In the genomic region with DNA sequence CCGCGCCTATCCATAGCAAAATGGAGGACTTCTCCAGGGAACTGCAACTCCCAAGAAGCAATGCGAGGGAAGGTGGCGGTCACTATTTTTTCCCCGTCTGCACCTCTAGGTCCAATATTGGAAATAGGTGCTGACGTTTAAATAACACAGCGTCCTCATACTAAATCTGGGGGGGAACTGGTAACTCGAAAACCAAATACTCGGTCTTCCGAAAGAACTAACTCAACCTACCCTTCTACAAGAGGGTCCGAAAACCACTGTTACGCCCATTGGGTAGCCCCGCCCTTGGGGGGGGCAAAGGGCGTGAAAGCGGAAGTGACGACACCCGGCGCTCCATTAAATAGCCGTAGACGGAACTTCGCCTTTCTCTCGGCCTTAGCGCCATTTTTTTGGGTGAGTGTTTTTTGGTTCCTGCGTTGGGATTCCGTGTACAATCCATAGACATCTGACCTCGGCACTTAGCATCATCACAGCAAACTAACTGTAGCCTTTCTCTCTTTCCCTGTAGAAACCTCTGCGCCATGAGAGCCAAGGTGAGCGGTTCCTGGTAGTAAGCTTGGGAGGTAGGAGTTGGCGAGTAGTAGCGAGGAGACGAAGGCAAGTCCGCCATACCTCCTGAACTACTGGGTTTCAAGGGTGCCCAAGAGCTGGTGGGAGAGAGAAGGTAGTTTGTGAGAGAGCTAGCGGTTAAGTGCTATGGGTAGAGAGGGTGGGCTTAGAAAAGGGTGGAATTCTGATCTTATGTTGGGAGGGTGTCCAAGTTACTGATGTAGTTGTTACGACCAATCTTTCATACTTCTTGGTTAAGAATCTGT, we compare ENCODE assay signal across 8 cellular contexts. TPM values are rescaled to one million over a fixed set of nuclear protein-coding genes. Genes with fewer than 3 reads are reported as not detected.
DNase-seq lines count a peak whose midpoint lies in the region; ATAC-seq, FAIRE-seq and TF ChIP-seq lines count a peak whose summit lies in the region.

Gene RPL41 (plus strand): TSS at position 367 of the 815 bp plus-strand sequence.

- H3K4me3 ChIP-seq in keratinocyte (ENCODE audit: control insufficient read depth in 2 of 3, extremely low read depth in 1 of 3, insufficient read depth in 2 of 3, low read depth in 1 of 3, low read length in 3 of 3), result peak within 1 kb of the TSS; percentile 69 to 99 (median 92)

- peak within 1 kb of the TSS; percentile 99 for H3K27ac ChIP-seq in keratinocyte (ENCODE audit: control insufficient read depth, insufficient read depth, low read length)

- FAIRE-seq in keratinocyte (lab: Jason Lieb, UNC), result peak; percentile 5

- peaks cover 29% of the 10 kb centered on the region for H3K4me1 ChIP-seq in keratinocyte (ENCODE audit: control insufficient read depth, extremely low read depth, insufficient read depth, low read length)

- H3K9me3 ChIP-seq in keratinocyte (ENCODE audit: control insufficient read depth, low read depth, low read length), result no peaks in the 10 kb centered on the region

- no peaks in the 10 kb centered on the region for H4K20me1 ChIP-seq in keratinocyte (ENCODE audit: control insufficient read depth, extremely low read depth, insufficient read depth, low read length)

- no peaks in the 10 kb centered on the region for H3K9me1 ChIP-seq in keratinocyte (ENCODE audit: control insufficient read depth, extremely low read depth, insufficient read depth, low read length)

- H3K9ac ChIP-seq in keratinocyte (ENCODE audit: control insufficient read depth, extremely low read depth, insufficient read depth, low read length), result peak within 1 kb of the TSS; percentile 99

- DNase-seq in ACHN (peak; percentile 98), NCI-H460 (ENCODE audit: extremely low read depth, low read depth) (peak; percentile 95), cerebellar cortex (ENCODE audit: low spot score) (peak; percentile 98), keratinocyte (ENCODE audit: low read depth, low spot score) (no peak)
- DNase-seq in stimulated activated CD4-positive, alpha-beta T cell treated with anti-CD3 and anti-CD28 coated beads, Interleukin-15, amount 100 ng/mL, for 1 hour (ENCODE audit: low read depth in 1 of 2, low spot score in 1 of 2), result peak; percentile 90

- TF ChIP-seq CTCF in keratinocyte (optimal IDR thresholded peaks at IDR 0.05 in 1 of 3, IDR thresholded peaks at IDR 0.05 in 1 of 3, conservative IDR thresholded peaks at IDR 0.05 in 1 of 3; ENCODE audit: extremely low read depth in 1 of 3, insufficient read depth in 2 of 3, low read length in 3 of 3), result no peak

- no peaks in the 10 kb centered on the region for H3K27me3 ChIP-seq in keratinocyte (ENCODE audit: control insufficient read depth, extremely low read depth, insufficient read depth, low read length)

- H3K36me3 ChIP-seq in keratinocyte (ENCODE audit: control insufficient read depth in 2 of 2, extremely low read depth in 1 of 2, insufficient read depth in 2 of 2, low read length in 2 of 2), result peaks cover 11 to 37% of the 10 kb centered on the region in 2 experiments

- peak within 1 kb of the TSS; percentile 93 for H3K4me2 ChIP-seq in keratinocyte (ENCODE audit: control insufficient read depth, extremely low read depth, insufficient read depth, low read depth, low read length)

- ATAC-seq in GM18907 (IDR thresholded peaks at IDR 0.05; ENCODE audit: unreplicated experiment) (peak; percentile 56), HG03354 (IDR thresholded peaks at IDR 0.05; ENCODE audit: poor library complexity, severe bottlenecking, unreplicated experiment) (peak; percentile 49)
- ATAC-seq in activated CD4-positive, CD25-positive, alpha-beta regulatory T cell treated with anti-CD3 and anti-CD28 coated beads, Interleukin-2, amount 50 U/mL, for 24 hours, result peak; percentile 36 to 42

- H3K79me2 ChIP-seq in keratinocyte (ENCODE audit: control insufficient read depth, insufficient read depth, low read length), result peaks cover 15% of the 10 kb centered on the region

- in situ Hi-C loops in ACHN (cut with HindIII; ENCODE audit: low pct_ligation_motif_present, low pct_unique_long_range_greater_than_20kb, low sequenced_read_pairs), result loop anchor here (5.0 kb wide), 1 partner anchor 71 kb away; the partner anchor contains the start of gene SMARCC2

- peak within 1 kb of the TSS; percentile 63 for H2AFZ ChIP-seq in keratinocyte (ENCODE audit: control insufficient read depth, low read length)

- dilution Hi-C loops in keratinocyte (cut with MboI; ENCODE audit: extremely low pct_ligation_motif_present, low sequenced_read_pairs), result no loop called here

RNA-seq across cellular contexts. Expression of gene RPL41, which starts in this region (rescaled TPM):
- 5,100 and 5,114 TPM in 2 replicates for total RNA-seq in NCI-H460 (2014; rRNA removed; shearing (Covaris generic))
- 898 and 1,216 TPM in 2 replicates for polyA plus RNA-seq in NCI-H460 (2014; cell fraction: nucleus; rRNA removed)
- 7,566 to 10,481 TPM (median 10,062 TPM) in 3 replicates for polyA plus RNA-seq in keratinocyte
- polyA plus RNA-seq in keratinocyte (2011; ENCODE audit: low read depth), result 3,262 TPM
- 13,641 and 15,426 TPM in 2 replicates for polyA plus RNA-seq in keratinocyte (2011; cell fraction: cytosol; rRNA removed)
- polyA plus RNA-seq in keratinocyte (2011; cell fraction: nucleus; rRNA removed), result 4,005 and 4,039 TPM in 2 replicates
- 7,260 and 8,127 TPM in 2 replicates for polyA plus RNA-seq in keratinocyte (2012; ENCODE audit: low replicate concordance)
- polyA minus RNA-seq in keratinocyte, result 1,408 to 2,195 TPM (median 1,503 TPM) in 3 replicates
- polyA minus RNA-seq in keratinocyte (2011; cell fraction: cytosol; rRNA and poly(A)+ RNA removed), result 1,298 TPM
- 272 and 374 TPM in 2 replicates for polyA minus RNA-seq in keratinocyte (2011; cell fraction: nucleus; rRNA and poly(A)+ RNA removed)
